Comparison of ENCODE assay signal across 1 cellular context in genomic region chr2:25122367-25122766, GRCh38.
TF ChIP-seq lines count a peak whose summit lies in the region.

No MANE protein-coding gene starts in this region.

TF ChIP-seq in IMR-90, 13 proteins besides CTCF, POLR2A, EP300 and RAD21 (continued from another document):
- TF ChIP-seq ELK1 (IDR thresholded peaks at IDR 0.05; ENCODE audit: borderline replicate concordance, low read depth, low read length) (no peak), USF2 (IDR thresholded peaks at IDR 0.05; ENCODE audit: low read depth, low read length) (no peak), CEBPB (IDR thresholded peaks at IDR 0.05; ENCODE audit: low read depth, low read length) (no peak), BHLHE40 (IDR thresholded peaks at IDR 0.05; ENCODE audit: low read depth, low read length) (no peak), RFX5 (IDR thresholded peaks at IDR 0.05; ENCODE audit: low read depth, low read length) (no peak)
